ENCODE assay signal across 1 cellular context in genomic region chr2:230582851-230583283, GRCh38.
TF ChIP-seq lines count a peak whose summit lies in the region.

No MANE protein-coding gene starts in this region.

TF ChIP-seq in WTC11, 78 proteins besides CTCF, POLR2A, EP300 and RAD21 (continued from another document):
- no peak for TF ChIP-seq ZNF532 (CRISPR knock-in tag; IDR thresholded peaks at IDR 0.05; ENCODE audit: borderline replicate concordance)
- no peak for TF ChIP-seq MLX (CRISPR knock-in tag; IDR thresholded peaks at IDR 0.05)
- TF ChIP-seq IRF1 (CRISPR knock-in tag; IDR thresholded peaks at IDR 0.05), result no peak
- TF ChIP-seq FOXK1 (CRISPR knock-in tag; IDR thresholded peaks at IDR 0.05), result no peak
- TF ChIP-seq ATF2 (CRISPR knock-in tag; IDR thresholded peaks at IDR 0.05; ENCODE audit: borderline replicate concordance, low read depth), result no peak
- TF ChIP-seq ZNF425 (CRISPR knock-in tag; conservative IDR thresholded peaks at IDR 0.05), result no peak
- no peak for TF ChIP-seq NR3C1 (CRISPR knock-in tag; conservative IDR thresholded peaks at IDR 0.05; ENCODE audit: low read depth)
- TF ChIP-seq SMAD3 (CRISPR knock-in tag; IDR thresholded peaks at IDR 0.05; ENCODE audit: borderline replicate concordance), result no peak
- TF ChIP-seq ATF1 (CRISPR knock-in tag; IDR thresholded peaks at IDR 0.05), result no peak
- no peak for TF ChIP-seq ZMAT4 (CRISPR knock-in tag; IDR thresholded peaks at IDR 0.05)
- TF ChIP-seq MAX (CRISPR knock-in tag; IDR thresholded peaks at IDR 0.05), result no peak
- no peak for TF ChIP-seq NR1H2 (CRISPR knock-in tag; IDR thresholded peaks at IDR 0.05)
- TF ChIP-seq FOXP4 (CRISPR knock-in tag; IDR thresholded peaks at IDR 0.05), result no peak
- no peak for TF ChIP-seq EMX1 (CRISPR knock-in tag; IDR thresholded peaks at IDR 0.05)
- TF ChIP-seq SP1 (CRISPR knock-in tag; conservative IDR thresholded peaks at IDR 0.05), result no peak
- no peak for TF ChIP-seq SOX15 (CRISPR knock-in tag; IDR thresholded peaks at IDR 0.05)
